In the genomic region with DNA sequence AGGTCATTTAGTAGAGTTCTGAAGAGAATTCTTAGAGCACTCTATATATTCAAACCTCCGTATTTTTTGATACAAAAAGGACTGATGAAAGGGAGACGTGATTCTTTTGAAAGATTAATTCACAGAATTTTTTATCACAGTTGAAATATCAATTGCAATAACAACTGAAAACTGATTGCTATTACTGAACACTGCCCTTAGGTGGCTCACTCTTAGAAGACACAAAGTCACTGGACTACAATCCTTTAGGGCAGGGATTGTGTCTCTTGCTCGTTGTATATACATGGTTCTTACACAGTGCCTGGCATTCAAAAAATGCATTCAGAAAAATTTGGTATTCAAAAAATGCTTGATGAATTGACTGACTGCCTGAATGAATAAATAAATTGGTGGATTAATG, we compare ENCODE assay signal across 8 cellular contexts. TPM values are rescaled to one million over a fixed set of nuclear protein-coding genes. Genes with fewer than 3 reads are reported as not detected.
DNase-seq lines count a peak whose midpoint lies in the region; ATAC-seq and TF ChIP-seq lines count a peak whose summit lies in the region.

No MANE protein-coding gene starts in this region.

- H3K4me1 ChIP-seq in smooth muscle cell (ENCODE audit: low read depth) = peaks cover 12% of the 10 kb centered on the region

- no peaks in the 10 kb centered on the region for H4K20me1 ChIP-seq in smooth muscle cell (ENCODE audit: low read depth)

- no peak overlapping the region for H3K4me2 ChIP-seq in smooth muscle cell

- H3K36me3 ChIP-seq in smooth muscle cell (ENCODE audit: low read depth) = no peaks in the 10 kb centered on the region

- no peak overlapping the region for H3K9ac ChIP-seq in smooth muscle cell (ENCODE audit: low read depth)

- ATAC-seq in GM18502 (IDR thresholded peaks at IDR 0.05; ENCODE audit: poor library complexity, unreplicated experiment) (peak; percentile 75), HG03354 (IDR thresholded peaks at IDR 0.05; ENCODE audit: poor library complexity, severe bottlenecking, unreplicated experiment) (peak; percentile 65)

- no peak overlapping the region for H2AFZ ChIP-seq in smooth muscle cell (ENCODE audit: low read depth)

- H3F3A ChIP-seq in smooth muscle cell (ENCODE audit: low read depth) = peaks cover 6% of the 10 kb centered on the region

- H3K4me3 ChIP-seq in AG10803 (ENCODE audit: low read length) (no peak overlapping the region), fibroblast of mammary gland (ENCODE audit: control insufficient read depth, low read depth, low read length) (no peak overlapping the region), smooth muscle cell (no peak overlapping the region)

- no peaks in the 10 kb centered on the region for H3K79me2 ChIP-seq in smooth muscle cell (ENCODE audit: low read depth)

- 37% methylated on average over 3 of the region's 3 CpGs for WGBS in smooth muscle cell (ENCODE audit: low lambda C conversion rate)

- DNase-seq in AG10803 (ENCODE audit: low read depth) (peak; percentile 54), SK-MEL-5 (ENCODE audit: low read depth, low spot score) (peak; percentile 39), fibroblast of mammary gland (ENCODE audit: low read depth) (peak; percentile 67), smooth muscle cell (lab: John Stamatoyannopoulos, UW; ENCODE audit: unreplicated experiment) (no peak), DMS153 (lab: John Stamatoyannopoulos, UW) (no peak)
- DNase-seq in activated CD4-positive, CD25-positive, alpha-beta regulatory T cell (lab: John Stamatoyannopoulos, UW) = no peak

- H3K9me3 ChIP-seq in smooth muscle cell (replicated peaks; ENCODE audit: low read depth) = no peaks in the 10 kb centered on the region

- in situ Hi-C loops in SK-MEL-5 (cut with HindIII; ENCODE audit: low pct_unique_long_range_greater_than_20kb, low sequenced_read_pairs) = no loop called here

- peak overlapping the region; percentile 33 for H3K27ac ChIP-seq in smooth muscle cell (ENCODE audit: low read depth)

- TF ChIP-seq CTCF in AG10803 (conservative IDR thresholded peaks at IDR 0.05; ENCODE audit: low read length) (peak; percentile 70), fibroblast of mammary gland (conservative IDR thresholded peaks at IDR 0.05; ENCODE audit: control insufficient read depth, insufficient read depth, low read depth, low read length) (peak; percentile 66), smooth muscle cell (IDR thresholded peaks at IDR 0.05; ENCODE audit: borderline replicate concordance, insufficient read depth, poor library complexity, severe bottlenecking) (peak; percentile 35)

- no peaks in the 10 kb centered on the region for H3K27me3 ChIP-seq in smooth muscle cell (ENCODE audit: low read depth)

RNA-seq across cellular contexts. Expression of gene CALHM6, which starts 17.1 kb away (rescaled TPM):
- 0.56 and 2.1 TPM in 2 replicates for total RNA-seq in SK-MEL-5 (2014; rRNA removed; shearing (Covaris generic))
- polyA plus RNA-seq in SK-MEL-5 (2015; cell fraction: cytosol; rRNA removed) = not detected in 2 replicates
- not detected in 2 replicates for polyA plus RNA-seq in SK-MEL-5 (2015; cell fraction: nucleus; rRNA removed)
- 5.1 and 12.1 TPM in 2 replicates for total RNA-seq in smooth muscle cell
- polyA plus RNA-seq in smooth muscle cell = 3.4 and 4.6 TPM in 2 replicates

Comparison
In these comparisons a context has a peak if more than half of its experiments do, and no peak if none do; other contexts are left out.
1. DNase-seq: peak in AG10803 (single experiment), SK-MEL-5 (single experiment) and fibroblast of mammary gland (single experiment); none in smooth muscle cell (single experiment), activated CD4-positive, CD25-positive, alpha-beta regulatory T cell (0 of 4) and DMS153 (single experiment).
2. Peak in every context shown above with its lines, with median percentiles within 50 percentile points of each other: CTCF ChIP-seq.